ENCODE assay signal across 8 cellular contexts in genomic region chr17:44199553-44200477, GRCh38. TPM values are rescaled to one million over a fixed set of nuclear protein-coding genes. Genes with fewer than 3 reads are reported as not detected.
DNase-seq lines count a peak whose midpoint lies in the region; ATAC-seq and TF ChIP-seq lines count a peak whose summit lies in the region.

TSS of gene ATXN7L3 (minus strand) at chr17:44199884. CDS start at chr17:44198070, 1,814 bp downstream.

- ATAC-seq in GM21528 (IDR thresholded peaks at IDR 0.05; ENCODE audit: low FRiP score, unreplicated experiment) = peak; percentile 58

- TF ChIP-seq EP300 in Ishikawa (IDR thresholded peaks at IDR 0.05; ENCODE audit: borderline replicate concordance) = 0 out of 2 replicates have a peak, but pooled peaks have one; percentile 16

- DNase-seq in DMS 273 (lab: John Stamatoyannopoulos, UW; ENCODE audit: unreplicated experiment) = peak; percentile 99
- DNase-seq in OCI-M2 (lab: John Stamatoyannopoulos, UW; ENCODE audit: unreplicated experiment) = peak; percentile 51
- peak; percentile 99 for DNase-seq in activated T-cell treated with anti-CD3 and anti-CD28 coated beads for 4 hours
- peak; percentile 99 for DNase-seq in epithelial cell of esophagus (ENCODE audit: low read depth)
- peak; percentile 99 for DNase-seq in mucosa of gallbladder (ENCODE audit: low spot score)
- DNase-seq in stimulated activated CD8-positive, alpha-beta memory T cell treated with anti-CD3 and anti-CD28 coated beads, Interleukin-4, amount 100 ng/mL, for 24 hours (ENCODE audit: low read depth) = peak; percentile 100

- no peak for TF ChIP-seq CTCF in epithelial cell of esophagus (IDR thresholded peaks at IDR 0.05; ENCODE audit: insufficient read depth, low read depth, low read length, missing control alignments)

- peak within 1 kb of the TSS; percentile 80 for H3K4me3 ChIP-seq in epithelial cell of esophagus (ENCODE audit: low read length)

- no peak for TF ChIP-seq RAD21 in Ishikawa (IDR thresholded peaks at IDR 0.05; ENCODE audit: low read depth)

TF ChIP-seq in Ishikawa, 13 proteins besides CTCF, POLR2A, EP300 and RAD21:
- TF ChIP-seq CREB1 (IDR thresholded peaks at IDR 0.05; ENCODE audit: low read depth) (peak; percentile 75), REST (IDR thresholded peaks at IDR 0.05; ENCODE audit: low read depth) (no peak), NFIC (IDR thresholded peaks at IDR 0.05) (0 out of 2 replicates have a peak, but pooled peaks have one; percentile 7), USF1 (IDR thresholded peaks at IDR 0.05) (no peak), MAX (IDR thresholded peaks at IDR 0.05) (peak; percentile 81), TAF1 (IDR thresholded peaks at IDR 0.05; ENCODE audit: low read depth) (peak; percentile 57)

RNA-seq across cellular contexts. Expression of gene ATXN7L3, which starts in this region (rescaled TPM):
- total RNA-seq in mucosa of gallbladder = 77.0 TPM

Comparison
In these comparisons a context has a peak if more than half of its experiments do, and no peak if none do; other contexts are left out.
1. Peak in every context shown above with its lines: DNase-seq, ATAC-seq and H3K4me3 ChIP-seq.